In the genomic region with DNA sequence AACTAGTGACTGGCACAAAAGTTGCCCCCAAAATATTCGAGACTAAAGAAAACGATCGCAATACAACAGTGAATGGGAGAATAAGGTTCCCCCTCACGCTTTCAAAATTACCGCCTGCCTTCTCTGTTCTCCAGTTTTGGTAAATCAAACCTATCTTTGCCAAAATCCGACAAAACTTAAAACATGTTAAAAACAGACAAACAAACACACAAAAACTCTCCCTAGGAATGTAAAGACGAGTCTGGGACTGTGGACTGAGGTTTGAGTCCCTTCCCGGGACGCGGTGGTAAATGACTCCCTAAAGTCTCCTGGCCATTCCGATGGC, we compare ENCODE assay signal across 8 cellular contexts. TPM values are rescaled to one million over a fixed set of nuclear protein-coding genes. Genes with fewer than 3 reads are reported as not detected.
DNase-seq lines count a peak whose midpoint lies in the region; ATAC-seq and TF ChIP-seq lines count a peak whose summit lies in the region.

No MANE protein-coding gene starts in this region.

- H2AFZ ChIP-seq in fibroblast of lung (ENCODE audit: low read length) (peak overlapping the region; percentile 90), parathyroid adenoma (peak overlapping the region; percentile 100)

- H3K27me3 Mint-ChIP-seq in Caco-2 (ENCODE audit: insufficient read depth, unreplicated experiment) = no peaks in the 10 kb centered on the region

- H4K20me1 ChIP-seq in fibroblast of lung (ENCODE audit: control insufficient read depth, extremely low read depth, insufficient read depth, low read length) = no peaks in the 10 kb centered on the region

- peaks cover 14% of the 10 kb centered on the region for H3K4me1 Mint-ChIP-seq in Caco-2 (ENCODE audit: low read depth, unreplicated experiment)

- H3K9ac ChIP-seq in SK-N-MC (ENCODE audit: insufficient read length) (peak overlapping the region; percentile 96), fibroblast of lung (ENCODE audit: insufficient read depth, low read length) (peak overlapping the region; percentile 89), parathyroid adenoma (no peak overlapping the region)

- no peak for DNase-seq in Caco-2
- DNase-seq in SK-N-MC (ENCODE audit: low read depth, low spot score) = no peak
- no peak for DNase-seq in fibroblast of lung (ENCODE audit: low read depth in 2 of 2)
- no peak for DNase-seq in GDM1 (lab: John Stamatoyannopoulos, UW)

- no peak for ATAC-seq in GM21576 (IDR thresholded peaks at IDR 0.05; ENCODE audit: unreplicated experiment)
- ATAC-seq in HG03457 (IDR thresholded peaks at IDR 0.05; ENCODE audit: unreplicated experiment) = no peak
- ATAC-seq in GM19324 (IDR thresholded peaks at IDR 0.05; ENCODE audit: low FRiP score, unreplicated experiment) = no peak

- H3K36me3 Mint-ChIP-seq in Caco-2 (ENCODE audit: insufficient read depth, unreplicated experiment) = peaks cover 7% of the 10 kb centered on the region

- POLR2A ChIA-PET in Caco-2 (lab: Charles Lee) = interaction anchor here (1.6 kb wide), 1 partner anchor 29 kb away, joined by 8 read pairs; a partner anchor contains a TSS

- H3K4me2 ChIP-seq in fibroblast of lung (ENCODE audit: extremely low read depth, insufficient read depth, low read length) (peak overlapping the region; percentile 83), parathyroid adenoma (ENCODE audit: low read length) (peak overlapping the region; percentile 91)

- H3K9me3 ChIP-seq in Caco-2 = no peaks in the 10 kb centered on the region
- no peaks in the 10 kb centered on the region for H3K9me3 ChIP-seq in SK-N-MC (ENCODE audit: low read depth, low read length)
- no peaks in the 10 kb centered on the region for H3K9me3 ChIP-seq in fibroblast of lung (ENCODE audit: control insufficient read depth, insufficient read depth, low read depth, low read length)
- H3K9me3 ChIP-seq in parathyroid adenoma (ENCODE audit: control insufficient read depth, low read length) = no peaks in the 10 kb centered on the region

- H3K79me2 ChIP-seq in fibroblast of lung (ENCODE audit: control insufficient read depth, insufficient read depth, low read length) = peaks cover 2% of the 10 kb centered on the region
- H3K79me2 ChIP-seq in parathyroid adenoma = no peaks in the 10 kb centered on the region

- H3K4me3 Mint-ChIP-seq in Caco-2 (ENCODE audit: unreplicated experiment) = peak overlapping the region; percentile 86

- no peaks in the 10 kb centered on the region for H3K9me3 Mint-ChIP-seq in Caco-2 (ENCODE audit: unreplicated experiment)

- peak overlapping the region; percentile 61 for H3K27ac ChIP-seq in SK-N-MC
- peak overlapping the region; percentile 87 for H3K27ac ChIP-seq in fibroblast of lung (ENCODE audit: insufficient read depth, low read length)
- H3K27ac ChIP-seq in parathyroid adenoma = peak overlapping the region; percentile 65

- H3K4me3 ChIP-seq in Caco-2 (ENCODE audit: low read depth, low read length) (peak overlapping the region; percentile 61), SK-N-MC (peak overlapping the region; percentile 96), fibroblast of lung (replicated peaks in 1 of 4; ENCODE audit: control extremely low read depth in 1 of 4, insufficient read depth in 1 of 4, low read depth in 3 of 4, low read length in 4 of 4) (peak overlapping the region; percentile 56 to 77 (median 74)), parathyroid adenoma (ENCODE audit: low read depth, low read length) (peak overlapping the region; percentile 87)

- TF ChIP-seq CTCF in Caco-2 (IDR thresholded peaks at IDR 0.05; ENCODE audit: insufficient read depth in 1 of 2, low read depth in 1 of 2, low read length in 1 of 2, severe bottlenecking in 1 of 2, unreplicated experiment in 1 of 2) (no peak), fibroblast of lung (conservative IDR thresholded peaks at IDR 0.05 in 1 of 2, IDR thresholded peaks at IDR 0.05 in 1 of 2; ENCODE audit: low read depth in 1 of 2, low read length in 2 of 2) (no peak), parathyroid adenoma (IDR thresholded peaks at IDR 0.05) (no peak)

- intact Hi-C loops in Caco-2 (cut with micrococcal nuclease; ENCODE audit: unreplicated experiment) = no loop called here

- H3K27me3 ChIP-seq in Caco-2 (replicated peaks; ENCODE audit: control insufficient read depth, insufficient read depth, low read length) (no peaks in the 10 kb centered on the region), fibroblast of lung (ENCODE audit: control insufficient read depth, insufficient read depth, low read length) (no peaks in the 10 kb centered on the region), parathyroid adenoma (ENCODE audit: control insufficient read depth, insufficient read depth, low read length) (no peaks in the 10 kb centered on the region)

- H3K36me3 ChIP-seq in Caco-2 (ENCODE audit: control insufficient read depth, insufficient read depth, low read length) (no peaks in the 10 kb centered on the region), SK-N-MC (ENCODE audit: insufficient read depth, low read length) (peaks cover 9% of the 10 kb centered on the region; the same call in 1 of the 2 replicates), fibroblast of lung (ENCODE audit: control insufficient read depth, insufficient read depth, low read length) (peaks cover under 1% of the 10 kb centered on the region), parathyroid adenoma (ENCODE audit: control insufficient read depth, insufficient read depth, low read length) (no peaks in the 10 kb centered on the region)

- CTCF ChIA-PET in Caco-2 (lab: Charles Lee) = no interaction called here

- no TSS peak for BruUV-seq in Caco-2 (replicated peaks; lab: Mats Ljungman, UMichigan)

- H3K4me1 ChIP-seq in Caco-2 (peaks cover 6% of the 10 kb centered on the region), fibroblast of lung (ENCODE audit: control insufficient read depth, extremely low read depth, insufficient read depth, low read length) (no peaks in the 10 kb centered on the region), parathyroid adenoma (peaks cover 2% of the 10 kb centered on the region)

- H3K27ac Mint-ChIP-seq in Caco-2 (ENCODE audit: unreplicated experiment) = peak overlapping the region; percentile 93

RNA-seq across cellular contexts. Expression of a gene that starts 0.4 kb away (rescaled TPM):
- total RNA-seq in Caco-2 (2022) = 20.3 and 20.6 TPM in 2 replicates
- 29.5 and 35.7 TPM in 2 replicates for total RNA-seq in fibroblast of lung
- polyA plus RNA-seq in fibroblast of lung = 23.2 and 42.8 TPM in 2 replicates
- polyA plus RNA-seq in fibroblast of lung (2012) = 22.3 and 35.8 TPM in 2 replicates
- polyA minus RNA-seq in fibroblast of lung (ENCODE audit: low replicate concordance) = 0.52 and 1.4 TPM in 2 replicates

RNA-seq across cellular contexts. Expression of a gene that starts 28.4 kb away (rescaled TPM):
- total RNA-seq in Caco-2 (2022) (15.7 and 15.9 TPM in 2 replicates), fibroblast of lung (47.3 and 73.3 TPM in 2 replicates)
- polyA plus RNA-seq in fibroblast of lung = 51.6 and 67.5 TPM in 2 replicates
- 35.7 and 36.2 TPM in 2 replicates for polyA plus RNA-seq in fibroblast of lung (2012)
- polyA minus RNA-seq in fibroblast of lung (ENCODE audit: low replicate concordance) = 32.6 and 34.1 TPM in 2 replicates

RNA-seq across cellular contexts. Expression of a gene that starts 34.4 kb away (rescaled TPM):
- total RNA-seq in Caco-2 (2022) (not detected in 2 replicates), fibroblast of lung (under 0.01 TPM in 2 replicates)
- polyA plus RNA-seq in fibroblast of lung = 0.01 TPM in 1 of 2 replicates, not detected in the other
- not detected in 2 replicates for polyA plus RNA-seq in fibroblast of lung (2012)
- polyA minus RNA-seq in fibroblast of lung (ENCODE audit: low replicate concordance) = not detected in 2 replicates
